1 cellular context compared by ENCODE assay signal in genomic region chr6:54037277-54037779, GRCh38.
TF ChIP-seq lines count a peak whose summit lies in the region.

No MANE protein-coding gene starts in this region.

TF ChIP-seq in HepG2, 621 proteins besides CTCF, POLR2A, EP300 and RAD21 (continued from another document and continues in another):
- TF ChIP-seq RERE (CRISPR knock-in tag; IDR thresholded peaks at IDR 0.05; ENCODE audit: low read depth) (peak; percentile 72; the same call in 1 of the 2 replicates), SRF (IDR thresholded peaks at IDR 0.05; ENCODE audit: low read depth, low read length) (0 out of 2 replicates have a peak, but pooled peaks have one; percentile 53), ZNF350 (CRISPR knock-in tag; IDR thresholded peaks at IDR 0.05; ENCODE audit: borderline replicate concordance, low read depth) (no peak), AKAP8 (CRISPR knock-in tag; IDR thresholded peaks at IDR 0.05) (no peak), ZNF292 (CRISPR knock-in tag; IDR thresholded peaks at IDR 0.05; ENCODE audit: borderline replicate concordance, low read depth) (peak; percentile 56; the same call in 1 of the 2 replicates), ZNF766 (CRISPR knock-in tag; IDR thresholded peaks at IDR 0.05; ENCODE audit: borderline replicate concordance) (no peak), ZNF432 (CRISPR knock-in tag; IDR thresholded peaks at IDR 0.05; ENCODE audit: borderline replicate concordance) (no peak), JDP2 (CRISPR knock-in tag; IDR thresholded peaks at IDR 0.05; ENCODE audit: borderline replicate concordance) (no peak), ZFYVE20 (CRISPR knock-in tag; IDR thresholded peaks at IDR 0.05; ENCODE audit: borderline replicate concordance, low read depth) (no peak), ZNF138 (CRISPR knock-in tag; IDR thresholded peaks at IDR 0.05; ENCODE audit: low read depth) (no peak), ZNF281 (CRISPR knock-in tag; IDR thresholded peaks at IDR 0.05; ENCODE audit: borderline replicate concordance) (no peak), SMARCE1 (IDR thresholded peaks at IDR 0.05; ENCODE audit: borderline replicate concordance) (no peak), ZNF678 (CRISPR knock-in tag; IDR thresholded peaks at IDR 0.05) (no peak), GFI1 (CRISPR knock-in tag; IDR thresholded peaks at IDR 0.05; ENCODE audit: borderline replicate concordance) (peak; percentile 89), ZMYM4 (CRISPR knock-in tag; IDR thresholded peaks at IDR 0.05) (peak; percentile 50; the same call in 1 of the 2 replicates), ZNF414 (CRISPR knock-in tag; IDR thresholded peaks at IDR 0.05) (peak; percentile 56; the same call in 1 of the 2 replicates), CEBPG (CRISPR knock-in tag; IDR thresholded peaks at IDR 0.05) (peak; percentile 85), ATF7 (IDR thresholded peaks at IDR 0.05) (no peak), ATF7 (CRISPR knock-in tag; IDR thresholded peaks at IDR 0.05) (no peak), SP5 (CRISPR knock-in tag; IDR thresholded peaks at IDR 0.05; ENCODE audit: borderline replicate concordance, low read depth) (peak; percentile 97), TGIF2 (CRISPR knock-in tag; IDR thresholded peaks at IDR 0.05) (no peak), ZFP62 (CRISPR knock-in tag; IDR thresholded peaks at IDR 0.05) (no peak), FOXA1 (IDR thresholded peaks at IDR 0.05) (no peak), FOXA1 (CRISPR knock-in tag; IDR thresholded peaks at IDR 0.05) (peak; percentile 55), MLX (CRISPR knock-in tag; IDR thresholded peaks at IDR 0.05) (no peak), CREB1 (IDR thresholded peaks at IDR 0.05) (no peak), CREB1 (CRISPR knock-in tag; IDR thresholded peaks at IDR 0.05) (0 out of 2 replicates have a peak, but pooled peaks have one; percentile 26), TCF7 (IDR thresholded peaks at IDR 0.05; ENCODE audit: low read depth) (0 out of 2 replicates have a peak, but pooled peaks have one; percentile 50), SRSF1 (optimal IDR thresholded peaks at IDR 0.05; ENCODE audit: low read depth, low read length) (no peak), ZHX2 (IDR thresholded peaks at IDR 0.05; ENCODE audit: low read depth) (no peak), ZHX2 (CRISPR knock-in tag; IDR thresholded peaks at IDR 0.05; ENCODE audit: borderline replicate concordance) (no peak), NR2F1 (CRISPR knock-in tag; IDR thresholded peaks at IDR 0.05) (0 out of 4 replicates have a peak, but pooled peaks of 1 of the 2 experiments have one; percentile 38), ZGPAT (CRISPR knock-in tag; IDR thresholded peaks at IDR 0.05) (no peak), TFDP1 (CRISPR knock-in tag; IDR thresholded peaks at IDR 0.05; ENCODE audit: borderline replicate concordance) (no peak), LCORL (IDR thresholded peaks at IDR 0.05) (0 out of 2 replicates have a peak, but pooled peaks have one; percentile 6), LCORL (CRISPR knock-in tag; IDR thresholded peaks at IDR 0.05) (peak; percentile 60), SALL1 (CRISPR knock-in tag; IDR thresholded peaks at IDR 0.05) (peak; percentile 25; the same call in 1 of the 2 replicates), NR2C2 (CRISPR knock-in tag; IDR thresholded peaks at IDR 0.05; ENCODE audit: borderline replicate concordance) (peak; percentile 48; the same call in 1 of the 2 replicates), ZSCAN5A (CRISPR knock-in tag; IDR thresholded peaks at IDR 0.05; ENCODE audit: borderline replicate concordance) (no peak), ATF2 (CRISPR knock-in tag; IDR thresholded peaks at IDR 0.05) (0 out of 2 replicates have a peak, but pooled peaks have one; percentile 23), NR2F2 (IDR thresholded peaks at IDR 0.05; ENCODE audit: borderline replicate concordance, low read depth) (peak; percentile 92)
